10 cellular contexts compared by ENCODE assay signal in genomic region chr9:90300901-90301688, GRCh38.
DNase-seq lines count a peak whose midpoint lies in the region; ATAC-seq, FAIRE-seq and TF ChIP-seq lines count a peak whose summit lies in the region.
"Had no signal": no experiment of that assay in that cellular context is flagged by ENCODE, and none has a peak within 500 bp of the region (broad histone marks: within the 10 kb centered on the region; RNA-seq: fewer than 3 reads in every experiment).

No MANE protein-coding gene starts in this region.

- peak overlapping the region; percentile 60 for H3K4me2 ChIP-seq in A549

- H3K27ac ChIP-seq in A549, result peak overlapping the region; percentile 57 to 81
- no peak overlapping the region for H3K27ac ChIP-seq in ovary

- TF ChIP-seq RAD21 in A549 (conservative IDR thresholded peaks at IDR 0.05 in 1 of 2, IDR thresholded peaks at IDR 0.05 in 1 of 2), result 0 out of 5 replicates have a peak, but pooled peaks of 1 of the 2 experiments have one; percentile 26

- peaks cover 13% of the 10 kb centered on the region for H3K27me3 Mint-ChIP-seq in activated CD8-positive, alpha-beta T cell treated with anti-CD3 and anti-CD28 coated beads, Interleukin-2, amount 10 ng/mL, durations not matched to agents 7 days and 5 days (ENCODE audit: low read depth)

- no peaks in the 10 kb centered on the region for H3K9me3 Mint-ChIP-seq in activated CD8-positive, alpha-beta T cell treated with anti-CD3 and anti-CD28 coated beads, Interleukin-2, amount 10 ng/mL, durations not matched to agents 7 days and 5 days (ENCODE audit: insufficient read depth)

- intact Hi-C loops in ovary (cut with DNase I), result no loop called here

- peak; percentile 98 for FAIRE-seq in A549 (lab: Jason Lieb, UNC)

- H3K27me3 ChIP-seq in adipocyte (replicated peaks; ENCODE audit: control insufficient read depth, insufficient read depth, low read length) (no peaks in the 10 kb centered on the region), ovary (no peaks in the 10 kb centered on the region)

- no peak for TF ChIP-seq EP300 in A549 (IDR thresholded peaks at IDR 0.05)
- TF ChIP-seq EP300 in ovary (IDR thresholded peaks at IDR 0.05), result no peak

- no peak overlapping the region for H3K4me3 Mint-ChIP-seq in activated CD8-positive, alpha-beta T cell treated with anti-CD3 and anti-CD28 coated beads, Interleukin-2, amount 10 ng/mL, durations not matched to agents 7 days and 5 days

- no peaks in the 10 kb centered on the region for H3K4me1 Mint-ChIP-seq in activated CD8-positive, alpha-beta T cell treated with anti-CD3 and anti-CD28 coated beads, Interleukin-2, amount 10 ng/mL, durations not matched to agents 7 days and 5 days (ENCODE audit: low read depth)

- H3K27ac Mint-ChIP-seq in activated CD8-positive, alpha-beta T cell treated with anti-CD3 and anti-CD28 coated beads, Interleukin-2, amount 10 ng/mL, durations not matched to agents 7 days and 5 days, result no peak overlapping the region

- H3K4me3 ChIP-seq in A549 (no peak overlapping the region), adipocyte (ENCODE audit: low read length) (no peak overlapping the region), ovary (no peak overlapping the region)

- peak; percentile 82 to 90 for DNase-seq in A549 (ENCODE audit: low read depth in 1 of 2, low spot score in 1 of 2)
- peak; percentile 74 for DNase-seq in HPDE6-E6E7 (ENCODE audit: extremely low spot score)
- peak; percentile 78 for DNase-seq in adipocyte (ENCODE audit: low read depth)
- peak; percentile 44 for DNase-seq in iPS-NIHi7 (ENCODE audit: extremely low spot score)
- no peak for DNase-seq in ovary
- DNase-seq in activated CD8-positive, alpha-beta T cell treated with anti-CD3 and anti-CD28 coated beads, Interleukin-2, amount 10 ng/mL, durations not matched to agents 7 days and 5 days, result no peak
- DNase-seq: erythroblast; stimulated activated CD4-positive, alpha-beta T cell treated with anti-CD3 and anti-CD28 coated beads, Interleukin-2, amount 100 ng/mL, for 48 hours had no signal

- CTCF ChIA-PET in A549 (lab: Yijun Ruan, JAX), result interaction anchor here (0.9 to 1.1 kb wide), 3 partner anchors 8 to 18 kb away, joined by 3 read pairs; no protein-coding TSS in a partner anchor
- CTCF ChIA-PET in activated CD8-positive, alpha-beta T cell treated with anti-CD3 and anti-CD28 coated beads, Interleukin-2, amount 10 ng/mL, durations not matched to agents 7 days and 5 days (lab: Charles Lee), result no interaction called here

- WGBS in A549 (ENCODE audit: missing lambda C conversion rate), result under 1% methylated on average over 8 of the region's 8 CpGs
- WGBS in ovary, 3 donors, result 14 to 18% (median 16%) methylated on average over 8 of the region's 8 CpGs

- TF ChIP-seq CTCF in A549 (IDR thresholded peaks at IDR 0.05), result no peak
- TF ChIP-seq CTCF in ovary (IDR thresholded peaks at IDR 0.05), result no peak

- H3K36me3 ChIP-seq in adipocyte (ENCODE audit: control insufficient read depth, insufficient read depth, low read length, severe bottlenecking) (no peaks in the 10 kb centered on the region), ovary (no peaks in the 10 kb centered on the region)

- H3K9me3 ChIP-seq in A549 (no peaks in the 10 kb centered on the region), adipocyte (ENCODE audit: control insufficient read depth, low read length) (no peaks in the 10 kb centered on the region), ovary (no peaks in the 10 kb centered on the region)

- H3K9ac ChIP-seq in adipocyte (ENCODE audit: low read length), result peak overlapping the region; percentile 48

- TF ChIP-seq POLR2A in A549 (IDR thresholded peaks at IDR 0.05; ENCODE audit: low read length), result no peak
- no peak for TF ChIP-seq POLR2A in ovary (IDR thresholded peaks at IDR 0.05)

- peaks cover 17% of the 10 kb centered on the region for H3K4me1 ChIP-seq in A549
- H3K4me1 ChIP-seq in adipocyte (ENCODE audit: control insufficient read depth, insufficient read depth, low read length), result no peaks in the 10 kb centered on the region
- H3K4me1 ChIP-seq in ovary (ENCODE audit: insufficient read depth), result no peaks in the 10 kb centered on the region

- POLR2A ChIA-PET in A549 (lab: Yijun Ruan, JAX), result interaction anchor here (0.5 to 0.7 kb wide), 2 partner anchors 169 to 890 kb away, joined by 3 read pairs; no protein-coding TSS in a partner anchor
- POLR2A ChIA-PET in activated CD8-positive, alpha-beta T cell treated with anti-CD3 and anti-CD28 coated beads, Interleukin-2, amount 10 ng/mL, durations not matched to agents 7 days and 5 days (lab: Charles Lee), result no interaction called here

- no peaks in the 10 kb centered on the region for H3K36me3 Mint-ChIP-seq in activated CD8-positive, alpha-beta T cell treated with anti-CD3 and anti-CD28 coated beads, Interleukin-2, amount 10 ng/mL, durations not matched to agents 7 days and 5 days (ENCODE audit: low read depth)

- ATAC-seq in A549 (peak; percentile 100), HG02763 (IDR thresholded peaks at IDR 0.05; ENCODE audit: unreplicated experiment) (no peak), GM18868 (IDR thresholded peaks at IDR 0.05; ENCODE audit: unreplicated experiment) (no peak)
- no peak for ATAC-seq in activated CD8-positive, alpha-beta T cell treated with anti-CD3 and anti-CD28 coated beads, Interleukin-2, amount 10 ng/mL, durations not matched to agents 7 days and 5 days

TF ChIP-seq in A549, 52 proteins besides CTCF, POLR2A, EP300 and RAD21:
- TF ChIP-seq MAX (IDR thresholded peaks at IDR 0.05) (peak; percentile 50; the same call in 1 of the 2 replicates), EHF (CRISPR knock-in tag; IDR thresholded peaks at IDR 0.05) (no peak), CBX8 (IDR thresholded peaks at IDR 0.05) (no peak), NR3C1 (IDR thresholded peaks at IDR 0.05) (no peak), FOSL2 (IDR thresholded peaks at IDR 0.05) (peak; percentile 46), FOSL2 (CRISPR knock-in tag; IDR thresholded peaks at IDR 0.05) (peak; percentile 88), JUN (IDR thresholded peaks at IDR 0.05) (peak in 1 of 2 experiments; percentile 51; a peak in 1 of 5 replicates)

Comparison
In these comparisons a context has a peak if more than half of its experiments do, and no peak if none do; other contexts are left out.
1. ATAC-seq: peak in A549 (2 of 2); none in HG02763 (single experiment), activated CD8-positive, alpha-beta T cell treated with anti-CD3 and anti-CD28 coated beads, Interleukin-2, amount 10 ng/mL, durations not matched to agents 7 days and 5 days (single experiment) and GM18868 (single experiment).
2. DNase-seq: peak in A549 (2 of 2), HPDE6-E6E7 (single experiment), adipocyte (single experiment) and iPS-NIHi7 (single experiment); none in ovary (0 of 5) and activated CD8-positive, alpha-beta T cell treated with anti-CD3 and anti-CD28 coated beads, Interleukin-2, amount 10 ng/mL, durations not matched to agents 7 days and 5 days (single experiment).
3. H3K27ac ChIP-seq: peak in A549 (2 of 2); none in ovary (0 of 2).